ENCODE assay signal across 26 cellular contexts in genomic region chr3:4523710-4524422, GRCh38. TPM values are rescaled to one million over a fixed set of nuclear protein-coding genes. Genes with fewer than 3 reads are reported as not detected.
A peak's percentile ranks its signal among the peaks of the same experiment; 100 is the strongest.
DNase-seq lines count a peak whose midpoint lies in the region; ATAC-seq, FAIRE-seq and TF ChIP-seq lines count a peak whose summit lies in the region.
"Had no signal": no experiment of that assay in that cellular context is flagged by ENCODE, and none has a peak within 500 bp of the region (broad histone marks: within the 10 kb centered on the region; RNA-seq: fewer than 3 reads in every experiment).

No MANE protein-coding gene starts in this region.

- TF ChIP-seq EP300 in esophagus muscularis mucosa (IDR thresholded peaks at IDR 0.05), result no peak
- TF ChIP-seq EP300 in stomach (IDR thresholded peaks at IDR 0.05), result no peak

- H3K4me3 Mint-ChIP-seq in CD14-positive monocyte, result peak overlapping the region in 1 of 2 donors; percentile 69
- H3K4me3 Mint-ChIP-seq: activated CD4-positive, alpha-beta memory T cell treated with anti-CD3 and anti-CD28 coated beads for 36 hours; CD4-positive, CD25-positive, alpha-beta regulatory T cell; H9 had no signal

- H3K4me1 Mint-ChIP-seq in CD14-positive monocyte, result peaks cover 95% of the 10 kb centered on the region
- H3K4me1 Mint-ChIP-seq: H9 had no signal

- DNase-seq in CD14-positive monocyte (ENCODE audit: low spot score) (no peak), esophagus muscularis mucosa (ENCODE audit: extremely low spot score) (no peak), stomach (no peak), small intestine (no peak), retina (no peak), NCI-H1436 (lab: John Stamatoyannopoulos, UW) (no peak)
- DNase-seq: activated CD4-positive, alpha-beta memory T cell treated with anti-CD3 and anti-CD28 coated beads for 36 hours; CD4-positive, CD25-positive, alpha-beta regulatory T cell; gastrocnemius medialis; H9; NCI-H1092; NCI-H1930; NCI-H2227 treated with DMSO at 0.1 percent for 48 hours; NCI-H774; stimulated activated CD4-positive, alpha-beta T cell treated with anti-CD3 and anti-CD28 coated beads, Interleukin-2, amount 100 ng/mL, for 24 hours; T1000 had no signal

- H3K36me3 Mint-ChIP-seq in CD14-positive monocyte, result peaks cover 15 to 23% of the 10 kb centered on the region in 2 donors
- H3K36me3 Mint-ChIP-seq: brain had no signal

- H3K36me3 ChIP-seq in esophagus muscularis mucosa (peaks cover 0 to 15% (median 4%) of the 10 kb centered on the region in 4 donors), stomach (peaks cover 0 to 11% (median 0%) of the 10 kb centered on the region in 4 donors), small intestine (ENCODE audit: control insufficient read depth in 2 of 2, insufficient read depth in 2 of 2, low read length in 2 of 2) (no peaks in the 10 kb centered on the region)
- H3K36me3 ChIP-seq: gastrocnemius medialis, neutrophil, prostate gland, suprapubic skin had no signal

- H3K27me3 Mint-ChIP-seq in CD14-positive monocyte (ENCODE audit: low read depth in 3 of 3), result peaks cover 0 to 2% (median 0%) of the 10 kb centered on the region in 3 donors
- H3K27me3 Mint-ChIP-seq: activated CD4-positive, alpha-beta memory T cell treated with anti-CD3 and anti-CD28 coated beads for 36 hours; CD4-positive, CD25-positive, alpha-beta regulatory T cell had no signal

- no peaks in the 10 kb centered on the region for H3K9me3 ChIP-seq in esophagus muscularis mucosa
- no peaks in the 10 kb centered on the region for H3K9me3 ChIP-seq in stomach
- no peaks in the 10 kb centered on the region for H3K9me3 ChIP-seq in small intestine (ENCODE audit: control insufficient read depth, low read depth)
- H3K9me3 ChIP-seq: gastrocnemius medialis, neutrophil, prostate gland, suprapubic skin had no signal

- intact Hi-C loops in CD14-positive monocyte (cut with micrococcal nuclease) (no loop called here), esophagus muscularis mucosa (cut with DNase I) (no loop called here), stomach (cut with DNase I; ENCODE audit: low total_unique reads) (no loop called here)

- no peak for TF ChIP-seq CTCF in CD14-positive monocyte (IDR thresholded peaks at IDR 0.05)
- TF ChIP-seq CTCF in esophagus muscularis mucosa (IDR thresholded peaks at IDR 0.05), result no peak
- TF ChIP-seq CTCF in stomach (IDR thresholded peaks at IDR 0.05), result no peak

- H3K27ac ChIP-seq in esophagus muscularis mucosa (replicated peaks in 1 of 4) (peak overlapping the region; percentile 63 to 77 (median 74)), stomach (peak overlapping the region in 3 of 5 donors; percentile 32 to 49 (median 44)), small intestine (ENCODE audit: low read depth in 1 of 2, low read length in 1 of 2) (peak overlapping the region in 1 of 2 donors; percentile 17)
- H3K27ac ChIP-seq: gastrocnemius medialis, neutrophil, prostate gland, skin epidermis, suprapubic skin had no signal

- no peak for FAIRE-seq in small intestine (lab: Jason Lieb, UNC)
- FAIRE-seq: colon, HepG2, islet of Langerhans had no signal

- 19% methylated on average over 10 of the region's 10 CpGs for WGBS in esophagus muscularis mucosa
- 41 to 56% (median 51%) methylated on average over 10 of the region's 10 CpGs for WGBS in stomach, 5 donors
- WGBS in small intestine, 3 donors, result 57 to 71% (median 61%) methylated on average over 10 of the region's 10 CpGs

- H3K4me3 ChIP-seq in esophagus muscularis mucosa (peak overlapping the region in 1 of 4 donors; percentile 14), stomach (no peak overlapping the region), small intestine (ENCODE audit: low read depth in 1 of 2, low read length in 2 of 2) (no peak overlapping the region)
- H3K4me3 ChIP-seq: gastrocnemius medialis, prostate gland, skin epidermis, suprapubic skin had no signal

- H3K4me1 ChIP-seq in esophagus muscularis mucosa (peaks cover 21 to 76% (median 68%) of the 10 kb centered on the region in 4 donors), stomach (peaks cover 14 to 50% (median 32%) of the 10 kb centered on the region in 4 donors), small intestine (ENCODE audit: control insufficient read depth in 2 of 2, insufficient read depth in 1 of 2, low read depth in 1 of 2, low read length in 1 of 2) (peaks cover 0 to 7% of the 10 kb centered on the region in 2 donors)
- H3K4me1 ChIP-seq: gastrocnemius medialis, prostate gland had no signal

- ATAC-seq in SK-N-SH treated with all-trans-retinoic acid at 6 μM for 48 hours, result peak; percentile 73
- ATAC-seq in HG02610 (IDR thresholded peaks at IDR 0.05; ENCODE audit: unreplicated experiment), result no peak
- ATAC-seq: gastrocnemius medialis, HepG2 had no signal

- no peaks in the 10 kb centered on the region for H3K27me3 ChIP-seq in esophagus muscularis mucosa
- H3K27me3 ChIP-seq in stomach, result no peaks in the 10 kb centered on the region
- H3K27me3 ChIP-seq in small intestine (ENCODE audit: control insufficient read depth in 2 of 2, insufficient read depth in 2 of 2, low read length in 2 of 2), result no peaks in the 10 kb centered on the region
- H3K27me3 ChIP-seq: gastrocnemius medialis, neutrophil, suprapubic skin had no signal

- H3K9me3 Mint-ChIP-seq in CD14-positive monocyte, result no peaks in the 10 kb centered on the region
- H3K9me3 Mint-ChIP-seq: activated CD4-positive, alpha-beta memory T cell treated with anti-CD3 and anti-CD28 coated beads for 36 hours; CD4-positive, CD25-positive, alpha-beta regulatory T cell; H9 had no signal

- no peak for TF ChIP-seq POLR2A in esophagus muscularis mucosa (IDR thresholded peaks at IDR 0.05; ENCODE audit: low read depth)
- TF ChIP-seq POLR2A in stomach (IDR thresholded peaks at IDR 0.05), result no peak

- H3K27ac Mint-ChIP-seq in CD14-positive monocyte, result peak overlapping the region in 6 of 7 donors; percentile 18 to 76 (median 28)
- H3K27ac Mint-ChIP-seq: activated CD4-positive, alpha-beta memory T cell treated with anti-CD3 and anti-CD28 coated beads for 36 hours; CD4-positive, CD25-positive, alpha-beta regulatory T cell; H9 had no signal

TF ChIP-seq in SK-N-SH treated with all-trans-retinoic acid at 6 μM for 48 hours, 23 proteins besides CTCF, POLR2A, EP300 and RAD21 (continues in another document):
- no peak for TF ChIP-seq ZC3H10 (CRISPR knock-in tag; IDR thresholded peaks at IDR 0.05)
- peak; percentile 55; the same call in 1 of the 2 replicates for TF ChIP-seq ISL1 (CRISPR knock-in tag; IDR thresholded peaks at IDR 0.05)
- TF ChIP-seq RARB (CRISPR knock-in tag; IDR thresholded peaks at IDR 0.05), result no peak
- TF ChIP-seq TOX (CRISPR knock-in tag; IDR thresholded peaks at IDR 0.05; ENCODE audit: borderline replicate concordance), result no peak
- no peak for TF ChIP-seq CSDC2 (CRISPR knock-in tag; IDR thresholded peaks at IDR 0.05)
- TF ChIP-seq TSHZ2 (CRISPR knock-in tag; IDR thresholded peaks at IDR 0.05), result peak; percentile 91
- no peak; the same call in 1 of the 2 replicates for TF ChIP-seq ZNF565 (CRISPR knock-in tag; conservative IDR thresholded peaks at IDR 0.05; ENCODE audit: low read depth)
- no peak for TF ChIP-seq ZFP3 (CRISPR knock-in tag; IDR thresholded peaks at IDR 0.05)
- TF ChIP-seq ARNTL (CRISPR knock-in tag; IDR thresholded peaks at IDR 0.05; ENCODE audit: borderline replicate concordance, low read depth), result no peak
- peak; percentile 92 for TF ChIP-seq TCF4 (CRISPR knock-in tag; IDR thresholded peaks at IDR 0.05; ENCODE audit: borderline replicate concordance)
- no peak for TF ChIP-seq ZFP30 (CRISPR knock-in tag; IDR thresholded peaks at IDR 0.05)
- TF ChIP-seq GLIS3 (CRISPR knock-in tag; IDR thresholded peaks at IDR 0.05), result no peak
- TF ChIP-seq SNAI2 (CRISPR knock-in tag; IDR thresholded peaks at IDR 0.05), result no peak
- no peak for TF ChIP-seq OSR1 (CRISPR knock-in tag; IDR thresholded peaks at IDR 0.05)
- TF ChIP-seq PPARA (CRISPR knock-in tag; IDR thresholded peaks at IDR 0.05; ENCODE audit: borderline replicate concordance), result 0 out of 2 replicates have a peak, but pooled peaks have one; percentile 24
- no peak for TF ChIP-seq ESRRG (CRISPR knock-in tag; IDR thresholded peaks at IDR 0.05)

RNA-seq across cellular contexts. Expression of gene ITPR1, which starts 30.7 kb away (rescaled TPM):
- polyA plus RNA-seq in CD14-positive monocyte (1 to 10 TPM; 3.2 to 7.1 TPM), stomach (10 to 100 TPM in 2 of 3 donors, 1 to 10 TPM in 1; 6.6 to 13.2 (median 11.8) TPM), small intestine (10 to 100 TPM in 1 of 3 donors, 1 to 10 TPM in 1, under 1 TPM in 1; 0.89 to 13.8 (median 3.0) TPM)
- total RNA-seq in esophagus muscularis mucosa (100 to 1,000 TPM; 204 to 271 (median 222) TPM), stomach (100 to 1,000 TPM in 2 of 5 donors, 10 to 100 TPM in 3; 23.2 to 192 (median 50.3) TPM)

RNA-seq across cellular contexts. Expression of gene SUMF1, which starts 56.8 kb away (rescaled TPM):
- polyA plus RNA-seq in CD14-positive monocyte, result 10 to 100 TPM; 74.2 to 80.4 TPM
- 10 to 100 TPM; 28.7 to 49.0 (median 41.6) TPM for total RNA-seq in esophagus muscularis mucosa
- 100 to 1,000 TPM in 3 of 5 donors, 10 to 100 TPM in 1, 1 to 10 TPM in 1; 9.8 to 170 (median 106) TPM for total RNA-seq in stomach
- 10 to 100 TPM in 2 of 3 donors, 1 to 10 TPM in 1; 5.3 to 14.4 (median 12.2) TPM for polyA plus RNA-seq in stomach
- polyA plus RNA-seq in small intestine, result 10 to 100 TPM in 1 of 3 donors, 1 to 10 TPM in 2; 3.8 to 22.2 (median 6.5) TPM
